10 cellular contexts compared by ENCODE assay signal in genomic region chr6:3325210-3325609, GRCh38.
DNase-seq lines count a peak whose midpoint lies in the region; TF ChIP-seq lines count a peak whose summit lies in the region.
"Had no signal": no experiment of that assay in that cellular context is flagged by ENCODE, and none has a peak within 500 bp of the region (broad histone marks: within the 10 kb centered on the region; RNA-seq: fewer than 3 reads in every experiment).

No MANE protein-coding gene starts in this region.

- H3K79me2 ChIP-seq in Karpas-422 (ENCODE audit: low read length), result no peaks in the 10 kb centered on the region

- intact Hi-C loops in adrenal gland (cut with DNase I), result no loop called here

- no peaks in the 10 kb centered on the region for H3K36me3 ChIP-seq in adrenal gland (replicated peaks in 1 of 2)
- peaks cover 0 to 4% (median under 1%) of the 10 kb centered on the region in 5 donors for H3K36me3 ChIP-seq in subcutaneous abdominal adipose tissue (ENCODE audit: control insufficient read depth in 5 of 5, insufficient read depth in 5 of 5, low read length in 5 of 5)
- no peaks in the 10 kb centered on the region for H3K36me3 ChIP-seq in Karpas-422 (ENCODE audit: insufficient read depth, low read length)

- H3K4me1 ChIP-seq in adrenal gland (replicated peaks in 1 of 2) (peaks cover 0 to 14% of the 10 kb centered on the region in 2 donors), subcutaneous abdominal adipose tissue (ENCODE audit: control insufficient read depth in 5 of 5, insufficient read depth in 5 of 5, low read length in 5 of 5) (peaks cover 5 to 44% (median 25%) of the 10 kb centered on the region in 5 donors), Karpas-422 (ENCODE audit: low read length) (no peaks in the 10 kb centered on the region)

- H4K20me1 ChIP-seq in Karpas-422 (ENCODE audit: insufficient read depth, low read depth, low read length), result no peaks in the 10 kb centered on the region

- H3K9ac ChIP-seq in subcutaneous abdominal adipose tissue (ENCODE audit: low read length in 5 of 5) (no peak overlapping the region), Karpas-422 (ENCODE audit: low read length) (no peak overlapping the region)

- H3K4me2 ChIP-seq in Karpas-422 (ENCODE audit: low read depth, low read length, poor library complexity, severe bottlenecking), result no peak overlapping the region

- no peak for TF ChIP-seq POLR2A in adrenal gland (IDR thresholded peaks at IDR 0.05)

- TF ChIP-seq CTCF in adrenal gland (IDR thresholded peaks at IDR 0.05) (no peak), GM13977 (IDR thresholded peaks at IDR 0.05; ENCODE audit: extremely low read depth, insufficient read depth, missing control alignments) (no peak)

- H2AFZ ChIP-seq in Karpas-422 (ENCODE audit: low read length), result no peak overlapping the region

- in situ Hi-C loops in GM13977 (cut with MboI; ENCODE audit: low pct_unique_long_range_greater_than_20kb, low sequenced_read_pairs, unreplicated experiment), result no loop called here

- no peaks in the 10 kb centered on the region for H3K9me2 ChIP-seq in Karpas-422 (replicated peaks; ENCODE audit: insufficient read depth, low read length)

- H3K4me3 ChIP-seq in adrenal gland, result no peak overlapping the region
- H3K4me3 ChIP-seq in subcutaneous abdominal adipose tissue (ENCODE audit: low read depth in 1 of 5, low read length in 5 of 5), result peak overlapping the region in 1 of 5 donors; percentile 20
- H3K4me3 ChIP-seq in Karpas-422 (ENCODE audit: low read length), result no peak overlapping the region
- H3K4me3 ChIP-seq: mucosa of descending colon, SK-N-MC had no signal

- H3K27ac ChIP-seq in adrenal gland, result peak overlapping the region in 2 of 5 donors; percentile 58 to 83
- peak overlapping the region; percentile 74 for H3K27ac ChIP-seq in subcutaneous abdominal adipose tissue (ENCODE audit: low read depth, low read length)
- no peak overlapping the region for H3K27ac ChIP-seq in Karpas-422 (ENCODE audit: low read length)
- H3K27ac ChIP-seq: SK-N-MC had no signal

- DNase-seq in NCI-H2029 (lab: John Stamatoyannopoulos, UW), result peak; percentile 75
- DNase-seq in adrenal gland, result peak; percentile 47 to 87 (median 65)
- DNase-seq in glomerular visceral epithelial cell (ENCODE audit: extremely low spot score), result peak; percentile 7
- no peak for DNase-seq in COR-L47 (lab: John Stamatoyannopoulos, UW)
- DNase-seq in Karpas-422, result no peak
- DNase-seq in GM13977 (ENCODE audit: low spot score), result no peak
- DNase-seq: NCI-H146 had no signal

- H3K27me3 ChIP-seq in adrenal gland (no peaks in the 10 kb centered on the region), subcutaneous abdominal adipose tissue (ENCODE audit: control insufficient read depth in 5 of 5, insufficient read depth in 4 of 5, low read length in 5 of 5) (no peaks in the 10 kb centered on the region), Karpas-422 (ENCODE audit: low read length) (no peaks in the 10 kb centered on the region)

- H3K9me3 ChIP-seq in adrenal gland (replicated peaks in 1 of 3), result no peaks in the 10 kb centered on the region
- H3K9me3 ChIP-seq in subcutaneous abdominal adipose tissue (ENCODE audit: control insufficient read depth in 5 of 5, low read length in 5 of 5), result no peaks in the 10 kb centered on the region
- no peaks in the 10 kb centered on the region for H3K9me3 ChIP-seq in Karpas-422 (ENCODE audit: low read length)
- H3K9me3 ChIP-seq: mucosa of descending colon had no signal

Comparison
In these comparisons a context has a peak if more than half of its experiments do, and no peak if none do; other contexts are left out.
1. DNase-seq: peak in NCI-H2029 (single experiment), adrenal gland (7 of 7) and glomerular visceral epithelial cell (single experiment); none in COR-L47 (single experiment), Karpas-422 (single experiment) and GM13977 (single experiment).